17 cellular contexts compared by ENCODE assay signal in genomic region chr3:78900426-78900825, GRCh38.
"Had no signal": no experiment of that assay in that cellular context is flagged by ENCODE, and none has a peak within 500 bp of the region (broad histone marks: within the 10 kb centered on the region; RNA-seq: fewer than 3 reads in every experiment).

No MANE protein-coding gene starts in this region.

- H3K4me1 ChIP-seq: spleen, upper lobe of right lung had no signal

- H3K36me3 Mint-ChIP-seq: activated naive CD8-positive, alpha-beta T cell treated with anti-CD3 and anti-CD28 coated beads for 36 hours; brain; mesothelial cell of epicardium; natural killer cell treated with Interleukin-12 subunit alpha and Interleukin-12 subunit beta and Interleukin-15 and Interleukin-18, amount 100 ng/mL, for 72 hours; stimulated activated naive B cell treated with anti-CD40 and anti-IgM and Interleukin-4, amounts not matched to agents 10 μg/mL and 1 μg/mL and 100 μg/mL, for 72 hours had no signal

- H3K36me3 ChIP-seq: spleen, upper lobe of right lung had no signal

- H3K9me3 Mint-ChIP-seq: activated naive CD8-positive, alpha-beta T cell treated with anti-CD3 and anti-CD28 coated beads for 36 hours; activated T-helper 1 cell treated with anti-CD3 and anti-CD28 coated beads, Interleukin-12 subunit alpha, Interleukin-12 subunit beta, Interleukin-2, Interleukin-4 antibody, amounts not matched to agents 30 ng/mL and 10 ng/mL and 1 ng/mL, durations not matched to agents 14 hours and 24 hours and 36 hours; brain; mesothelial cell of epicardium had no signal

- H3K4me3 ChIP-seq: lung, spleen, upper lobe of right lung had no signal

- H3K27me3 Mint-ChIP-seq: activated naive CD8-positive, alpha-beta T cell treated with anti-CD3 and anti-CD28 coated beads for 36 hours; brain; natural killer cell treated with Interleukin-12 subunit alpha and Interleukin-12 subunit beta and Interleukin-15 and Interleukin-18, amount 100 ng/mL, for 72 hours; stimulated activated naive B cell treated with anti-CD40 and anti-IgM and Interleukin-4, amounts not matched to agents 10 μg/mL and 1 μg/mL and 100 μg/mL, for 72 hours had no signal

- FAIRE-seq: colon had no signal

- H3K9me3 ChIP-seq: spleen, upper lobe of right lung had no signal

- H3K4me3 Mint-ChIP-seq: activated naive CD8-positive, alpha-beta T cell treated with anti-CD3 and anti-CD28 coated beads for 36 hours; activated T-helper 1 cell treated with anti-CD3 and anti-CD28 coated beads, Interleukin-12 subunit alpha, Interleukin-12 subunit beta, Interleukin-2, Interleukin-4 antibody, amounts not matched to agents 30 ng/mL and 10 ng/mL and 1 ng/mL, durations not matched to agents 14 hours and 24 hours and 36 hours; brain; mesothelial cell of epicardium; natural killer cell treated with Interleukin-12 subunit alpha and Interleukin-12 subunit beta and Interleukin-15 and Interleukin-18, amount 100 ng/mL, for 72 hours; stimulated activated naive B cell treated with anti-CD40 and anti-IgM and Interleukin-4, amounts not matched to agents 10 μg/mL and 1 μg/mL and 100 μg/mL, for 72 hours had no signal

- DNase-seq: activated CD4-positive, alpha-beta T cell treated with anti-CD3 and anti-CD28 coated beads, Interleukin-2, amount 50 U/mL, for 1 hour; activated gamma-delta T cell treated with Interleukin-2 at 50 U/mL for 16 hours; activated naive CD8-positive, alpha-beta T cell treated with anti-CD3 and anti-CD28 coated beads for 36 hours; activated T-cell treated with anti-CD3 and anti-CD28 coated beads for 4 hours; dorsolateral prefrontal cortex; erythroblast; spleen; stimulated activated naive B cell treated with anti-CD40 and anti-IgM and Interleukin-4, amounts not matched to agents 10 μg/mL and 1 μg/mL and 100 μg/mL, for 72 hours; upper lobe of right lung had no signal

- H3K27ac Mint-ChIP-seq: activated naive CD8-positive, alpha-beta T cell treated with anti-CD3 and anti-CD28 coated beads for 36 hours; activated T-helper 1 cell treated with anti-CD3 and anti-CD28 coated beads, Interleukin-12 subunit alpha, Interleukin-12 subunit beta, Interleukin-2, Interleukin-4 antibody, amounts not matched to agents 30 ng/mL and 10 ng/mL and 1 ng/mL, durations not matched to agents 14 hours and 24 hours and 36 hours; natural killer cell treated with Interleukin-12 subunit alpha and Interleukin-12 subunit beta and Interleukin-15 and Interleukin-18, amount 100 ng/mL, for 72 hours; stimulated activated naive B cell treated with anti-CD40 and anti-IgM and Interleukin-4, amounts not matched to agents 10 μg/mL and 1 μg/mL and 100 μg/mL, for 72 hours had no signal

- H3K4me1 Mint-ChIP-seq: stimulated activated naive B cell treated with anti-CD40 and anti-IgM and Interleukin-4, amounts not matched to agents 10 μg/mL and 1 μg/mL and 100 μg/mL, for 72 hours had no signal

- H3K27ac ChIP-seq: spleen, upper lobe of right lung had no signal

- ATAC-seq: activated CD4-positive, CD25-positive, alpha-beta regulatory T cell treated with anti-CD3 and anti-CD28 coated beads, Interleukin-2, amount 50 U/mL, for 24 hours; natural killer cell treated with Interleukin-12 subunit alpha and Interleukin-12 subunit beta and Interleukin-15 and Interleukin-18, amount 100 ng/mL, for 72 hours; sciatic nerve; stimulated activated naive B cell treated with anti-CD40 and anti-IgM and Interleukin-4, amounts not matched to agents 10 μg/mL and 1 μg/mL and 100 μg/mL, for 72 hours; upper lobe of right lung had no signal

- H3K27me3 ChIP-seq: dorsolateral prefrontal cortex, spleen, upper lobe of right lung had no signal
